ENCODE assay signal across 1 cellular context in the genomic region with DNA sequence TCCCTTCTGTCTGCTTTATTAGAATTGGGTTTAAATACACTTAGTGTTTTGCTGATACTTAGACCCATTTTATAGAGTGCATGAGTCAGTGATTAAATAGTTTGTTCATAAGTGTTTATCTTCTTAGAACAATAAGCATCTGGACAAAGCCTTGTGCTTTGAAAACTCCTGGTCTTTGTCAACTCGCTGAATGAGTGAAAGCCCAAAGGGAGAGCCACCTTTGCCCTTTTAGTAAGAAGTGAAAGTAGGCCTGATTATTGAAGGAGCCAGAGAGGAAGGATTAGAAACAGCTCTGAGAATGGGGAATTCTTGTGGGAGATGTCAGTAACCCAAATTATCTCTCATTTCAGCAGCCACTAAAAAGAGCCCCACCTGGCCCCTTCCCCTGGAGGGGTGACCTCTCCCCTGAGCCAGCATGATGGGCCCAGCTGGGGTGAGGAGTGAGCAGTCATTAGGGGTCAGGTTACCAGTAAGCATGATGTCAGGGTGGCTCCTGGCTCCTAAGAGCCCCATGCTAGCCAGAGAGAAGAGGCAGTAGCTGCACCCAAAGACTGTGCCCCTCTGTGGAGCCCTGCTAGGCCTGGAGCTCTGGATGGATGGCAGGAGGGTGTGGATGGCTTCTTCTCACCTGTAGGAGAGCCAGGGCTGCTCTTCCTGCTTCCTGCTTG.
A peak's percentile ranks its signal among the peaks of the same experiment; 100 is the strongest.
TF ChIP-seq lines count a peak whose summit lies in the region.

No MANE protein-coding gene starts in this region.

TF ChIP-seq in HEK293, 187 proteins besides CTCF, POLR2A, EP300 and RAD21 (continued from another document):
- TF ChIP-seq, protein P1, sequence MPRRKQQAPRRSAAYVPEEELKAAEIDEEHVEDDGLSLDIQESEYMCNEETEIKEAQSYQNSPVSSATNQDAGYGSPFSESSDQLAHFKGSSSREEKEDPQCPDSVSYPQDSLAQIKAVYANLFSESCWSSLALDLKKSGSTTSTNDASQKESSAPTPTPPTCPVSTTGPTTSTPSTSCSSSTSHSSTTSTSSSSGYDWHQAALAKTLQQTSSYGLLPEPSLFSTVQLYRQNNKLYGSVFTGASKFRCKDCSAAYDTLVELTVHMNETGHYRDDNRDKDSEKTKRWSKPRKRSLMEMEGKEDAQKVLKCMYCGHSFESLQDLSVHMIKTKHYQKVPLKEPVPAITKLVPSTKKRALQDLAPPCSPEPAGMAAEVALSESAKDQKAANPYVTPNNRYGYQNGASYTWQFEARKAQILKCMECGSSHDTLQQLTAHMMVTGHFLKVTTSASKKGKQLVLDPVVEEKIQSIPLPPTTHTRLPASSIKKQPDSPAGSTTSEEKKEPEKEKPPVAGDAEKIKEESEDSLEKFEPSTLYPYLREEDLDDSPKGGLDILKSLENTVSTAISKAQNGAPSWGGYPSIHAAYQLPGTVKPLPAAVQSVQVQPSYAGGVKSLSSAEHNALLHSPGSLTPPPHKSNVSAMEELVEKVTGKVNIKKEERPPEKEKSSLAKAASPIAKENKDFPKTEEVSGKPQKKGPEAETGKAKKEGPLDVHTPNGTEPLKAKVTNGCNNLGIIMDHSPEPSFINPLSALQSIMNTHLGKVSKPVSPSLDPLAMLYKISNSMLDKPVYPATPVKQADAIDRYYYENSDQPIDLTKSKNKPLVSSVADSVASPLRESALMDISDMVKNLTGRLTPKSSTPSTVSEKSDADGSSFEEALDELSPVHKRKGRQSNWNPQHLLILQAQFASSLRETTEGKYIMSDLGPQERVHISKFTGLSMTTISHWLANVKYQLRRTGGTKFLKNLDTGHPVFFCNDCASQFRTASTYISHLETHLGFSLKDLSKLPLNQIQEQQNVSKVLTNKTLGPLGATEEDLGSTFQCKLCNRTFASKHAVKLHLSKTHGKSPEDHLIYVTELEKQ (tag by site-specific recombination; IDR thresholded peaks at IDR 0.05; ENCODE audit: borderline replicate concordance) = no peak
- TF ChIP-seq ZNF48 (tag by site-specific recombination; IDR thresholded peaks at IDR 0.05) = no peak
- no peak for TF ChIP-seq ZNF37A (tag by site-specific recombination; IDR thresholded peaks at IDR 0.05)
- no peak for TF ChIP-seq ZNF707 (tag by site-specific recombination; IDR thresholded peaks at IDR 0.05)
- TF ChIP-seq BCL11B (tag by site-specific recombination; IDR thresholded peaks at IDR 0.05; ENCODE audit: low read depth) = no peak
- TF ChIP-seq ZNF274 (IDR thresholded peaks at IDR 0.05; ENCODE audit: low read length) = no peak
- TF ChIP-seq ZNF274 (tag by site-specific recombination; IDR thresholded peaks at IDR 0.05; ENCODE audit: borderline replicate concordance) = no peak
- TF ChIP-seq, protein P2, sequence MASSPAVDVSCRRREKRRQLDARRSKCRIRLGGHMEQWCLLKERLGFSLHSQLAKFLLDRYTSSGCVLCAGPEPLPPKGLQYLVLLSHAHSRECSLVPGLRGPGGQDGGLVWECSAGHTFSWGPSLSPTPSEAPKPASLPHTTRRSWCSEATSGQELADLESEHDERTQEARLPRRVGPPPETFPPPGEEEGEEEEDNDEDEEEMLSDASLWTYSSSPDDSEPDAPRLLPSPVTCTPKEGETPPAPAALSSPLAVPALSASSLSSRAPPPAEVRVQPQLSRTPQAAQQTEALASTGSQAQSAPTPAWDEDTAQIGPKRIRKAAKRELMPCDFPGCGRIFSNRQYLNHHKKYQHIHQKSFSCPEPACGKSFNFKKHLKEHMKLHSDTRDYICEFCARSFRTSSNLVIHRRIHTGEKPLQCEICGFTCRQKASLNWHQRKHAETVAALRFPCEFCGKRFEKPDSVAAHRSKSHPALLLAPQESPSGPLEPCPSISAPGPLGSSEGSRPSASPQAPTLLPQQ (tag by site-specific recombination; IDR thresholded peaks at IDR 0.05) = 0 out of 2 replicates have a peak, but pooled peaks have one; percentile 47
- TF ChIP-seq ZNF311 (tag by site-specific recombination; IDR thresholded peaks at IDR 0.05; ENCODE audit: borderline replicate concordance) = no peak
